In genomic region chr5:95422842-95423241, GRCh38 we compare ENCODE assay signal across 34 cellular contexts. TPM values are rescaled to one million over a fixed set of nuclear protein-coding genes. Genes with fewer than 3 reads are reported as not detected.
DNase-seq lines count a peak whose midpoint lies in the region; ATAC-seq and TF ChIP-seq lines count a peak whose summit lies in the region.
"Had no signal": no experiment of that assay in that cellular context is flagged by ENCODE, and none has a peak within 500 bp of the region (broad histone marks: within the 10 kb centered on the region; RNA-seq: fewer than 3 reads in every experiment).

No MANE protein-coding gene starts in this region.

- H3K4me3 ChIP-seq in GM23338 (no peak overlapping the region), RWPE2 (ENCODE audit: severe bottlenecking) (no peak overlapping the region), epithelial cell of esophagus (ENCODE audit: low read length) (no peak overlapping the region), SJCRH30 (no peak overlapping the region)
- H3K4me3 ChIP-seq: cardiac muscle cell, ovary, right atrium auricular region had no signal

- H3K9me3 ChIP-seq in RWPE2 (ENCODE audit: severe bottlenecking) = no peaks in the 10 kb centered on the region
- no peaks in the 10 kb centered on the region for H3K9me3 ChIP-seq in SJCRH30 (replicated peaks)
- H3K9me3 ChIP-seq: ovary, right atrium auricular region had no signal

- H3K4me1 ChIP-seq in GM23338 (ENCODE audit: insufficient read depth) (0 out of 2 replicates have a peak, but pooled peaks cover 7% of the 10 kb centered on the region), RWPE2 (ENCODE audit: insufficient read depth, poor library complexity, severe bottlenecking) (no peaks in the 10 kb centered on the region), SJCRH30 (no peaks in the 10 kb centered on the region)
- H3K4me1 ChIP-seq: right atrium auricular region had no signal

- H3K4me1 Mint-ChIP-seq in GM23338 = peaks cover 3% of the 10 kb centered on the region; the same call in 1 of the 3 replicates
- peaks cover 9% of the 10 kb centered on the region for H3K4me1 Mint-ChIP-seq in nephron
- no peaks in the 10 kb centered on the region for H3K4me1 Mint-ChIP-seq in activated naive CD8-positive, alpha-beta T cell treated with anti-CD3 and anti-CD28 coated beads, Interleukin-2, amount 50 U/mL, for 24 hours
- no peaks in the 10 kb centered on the region for H3K4me1 Mint-ChIP-seq in nephron progenitor cell
- H3K4me1 Mint-ChIP-seq in T-helper 2 cell treated with Interferon-gamma antibody and Interleukin-4, amounts not matched to agents 5 μg/mL and 100 μg/mL, for 36 hours (ENCODE audit: low read depth) = no peaks in the 10 kb centered on the region
- H3K4me1 Mint-ChIP-seq: activated CD4-positive, alpha-beta T cell treated with anti-CD3 and anti-CD28 coated beads for 36 hours; natural killer cell had no signal

- H3K27ac ChIP-seq in GM23338 (ENCODE audit: low read depth) (no peak overlapping the region), RWPE2 (ENCODE audit: poor library complexity, severe bottlenecking) (no peak overlapping the region), SJCRH30 (no peak overlapping the region)
- H3K27ac ChIP-seq: C4-2B, cardiac muscle cell, HL-60, ovary, right atrium auricular region had no signal

- H3K36me3 ChIP-seq in GM23338 (ENCODE audit: insufficient read depth) = no peaks in the 10 kb centered on the region
- no peaks in the 10 kb centered on the region for H3K36me3 ChIP-seq in RWPE2 (ENCODE audit: low read depth)
- H3K36me3 ChIP-seq in SJCRH30 = no peaks in the 10 kb centered on the region
- H3K36me3 ChIP-seq: cardiac muscle cell, ovary, right atrium auricular region had no signal

- no peak overlapping the region for H3K4me2 ChIP-seq in GM23338

- 0 out of 2 replicates have a peak overlapping the region, but pooled peaks have one; percentile 33 for H2AFZ ChIP-seq in GM23338

- no peaks in the 10 kb centered on the region for H3K36me3 Mint-ChIP-seq in GM23338 (ENCODE audit: low read depth)
- H3K36me3 Mint-ChIP-seq in nephron (ENCODE audit: low read depth) = no peaks in the 10 kb centered on the region
- no peaks in the 10 kb centered on the region for H3K36me3 Mint-ChIP-seq in activated naive CD8-positive, alpha-beta T cell treated with anti-CD3 and anti-CD28 coated beads, Interleukin-2, amount 50 U/mL, for 24 hours (ENCODE audit: low read depth)
- H3K36me3 Mint-ChIP-seq in nephron progenitor cell (ENCODE audit: low read depth) = no peaks in the 10 kb centered on the region
- no peaks in the 10 kb centered on the region for H3K36me3 Mint-ChIP-seq in T-helper 2 cell treated with Interferon-gamma antibody and Interleukin-4, amounts not matched to agents 5 μg/mL and 100 μg/mL, for 36 hours (ENCODE audit: low read depth)
- H3K36me3 Mint-ChIP-seq: natural killer cell; stimulated activated memory B cell treated with anti-CD40 and anti-IgM and Interleukin-4, amounts not matched to agents 10 μg/mL and 1 μg/mL and 100 μg/mL, for 72 hours had no signal

- no peaks in the 10 kb centered on the region for H3F3A ChIP-seq in GM23338 (replicated peaks; ENCODE audit: low read depth)

- ATAC-seq in GM23338 = no peak
- peak; percentile 58; the same call in 2 of the 3 replicates for ATAC-seq in RWPE2 (ENCODE audit: low read depth)
- no peak for ATAC-seq in activated naive CD8-positive, alpha-beta T cell treated with anti-CD3 and anti-CD28 coated beads, Interleukin-2, amount 50 U/mL, for 24 hours
- ATAC-seq: activated CD4-positive, alpha-beta T cell treated with anti-CD3 and anti-CD28 coated beads for 36 hours; HepG2; natural killer cell; stimulated activated memory B cell treated with anti-CD40 and anti-IgM and Interleukin-4, amounts not matched to agents 10 μg/mL and 1 μg/mL and 100 μg/mL, for 72 hours had no signal

- no peak for TF ChIP-seq CTCF in GM23338 (conservative IDR thresholded peaks at IDR 0.05; ENCODE audit: low read depth in 2 of 2)
- TF ChIP-seq CTCF in RWPE2 (IDR thresholded peaks at IDR 0.05; ENCODE audit: poor library complexity, severe bottlenecking) = no peak
- TF ChIP-seq CTCF in epithelial cell of esophagus (IDR thresholded peaks at IDR 0.05; ENCODE audit: insufficient read depth, low read depth, low read length, missing control alignments) = no peak
- no peak for TF ChIP-seq CTCF in nephron (IDR thresholded peaks at IDR 0.05; ENCODE audit: unreplicated experiment in 3 of 3)
- no peak for TF ChIP-seq CTCF in nephron progenitor cell (IDR thresholded peaks at IDR 0.05)

- no peaks in the 10 kb centered on the region for H3K79me2 ChIP-seq in GM23338 (replicated peaks; ENCODE audit: insufficient read depth)

- H3K27ac Mint-ChIP-seq in GM23338 (no peak overlapping the region), nephron (peak overlapping the region in 2 of 3 experiments; percentile 38 to 41), nephron progenitor cell (no peak overlapping the region)
- H3K27ac Mint-ChIP-seq in activated naive CD8-positive, alpha-beta T cell treated with anti-CD3 and anti-CD28 coated beads, Interleukin-2, amount 50 U/mL, for 24 hours = no peak overlapping the region
- H3K27ac Mint-ChIP-seq in T-helper 2 cell treated with Interferon-gamma antibody and Interleukin-4, amounts not matched to agents 5 μg/mL and 100 μg/mL, for 36 hours = no peak overlapping the region
- H3K27ac Mint-ChIP-seq: activated CD4-positive, alpha-beta T cell treated with anti-CD3 and anti-CD28 coated beads for 36 hours; natural killer cell; stimulated activated memory B cell treated with anti-CD40 and anti-IgM and Interleukin-4, amounts not matched to agents 10 μg/mL and 1 μg/mL and 100 μg/mL, for 72 hours had no signal

- DNase-seq in GM23338 (ENCODE audit: low spot score) = no peak
- no peak for DNase-seq in RWPE2 (ENCODE audit: low spot score)
- peak; percentile 56 for DNase-seq in epithelial cell of esophagus (ENCODE audit: low read depth)
- no peak for DNase-seq in SJCRH30
- no peak for DNase-seq in activated naive CD8-positive, alpha-beta T cell treated with anti-CD3 and anti-CD28 coated beads, Interleukin-2, amount 50 U/mL, for 24 hours
- no peak for DNase-seq in nephron progenitor cell
- no peak for DNase-seq in T-helper 2 cell treated with Interferon-gamma antibody and Interleukin-4, amounts not matched to agents 5 μg/mL and 100 μg/mL, for 36 hours (ENCODE audit: low spot score)
- DNase-seq: activated CD4-positive, alpha-beta T cell treated with anti-CD3 and anti-CD28 coated beads for 36 hours; activated CD8-positive, alpha-beta memory T cell treated with anti-CD3 and anti-CD28 coated beads for 24 hours; activated gamma-delta T cell; activated T-cell treated with anti-CD3 and anti-CD28 coated beads, Interleukin-2, amount 50 U/mL, for 1 hour; Calu3; cortex of kidney; HCEC 1CT; hypothalamus; midbrain; natural killer cell; NCI-H1092; NCI-H1930; NCI-H774; ovary; SIG-M5; stimulated activated CD4-positive, alpha-beta T cell treated with anti-CD3 and anti-CD28 coated beads, Interleukin-4, amount 100 ng/mL, for 1 hour; T-helper 1 cell had no signal

- H3K4me3 Mint-ChIP-seq in GM23338 (no peak overlapping the region), nephron (no peak overlapping the region), nephron progenitor cell (no peak overlapping the region)
- H3K4me3 Mint-ChIP-seq in activated naive CD8-positive, alpha-beta T cell treated with anti-CD3 and anti-CD28 coated beads, Interleukin-2, amount 50 U/mL, for 24 hours = no peak overlapping the region
- no peak overlapping the region for H3K4me3 Mint-ChIP-seq in T-helper 2 cell treated with Interferon-gamma antibody and Interleukin-4, amounts not matched to agents 5 μg/mL and 100 μg/mL, for 36 hours
- H3K4me3 Mint-ChIP-seq: activated CD4-positive, alpha-beta T cell treated with anti-CD3 and anti-CD28 coated beads for 36 hours; natural killer cell; stimulated activated memory B cell treated with anti-CD40 and anti-IgM and Interleukin-4, amounts not matched to agents 10 μg/mL and 1 μg/mL and 100 μg/mL, for 72 hours had no signal

- peaks cover 9% of the 10 kb centered on the region; the same call in 1 of the 2 replicates for H3K9me2 ChIP-seq in GM23338 (ENCODE audit: insufficient read depth)

- H4K20me1 ChIP-seq in GM23338 (replicated peaks; ENCODE audit: insufficient read depth) = no peaks in the 10 kb centered on the region

- H3K27me3 ChIP-seq in GM23338 (ENCODE audit: insufficient read depth) (no peaks in the 10 kb centered on the region), RWPE2 (ENCODE audit: insufficient read depth, poor library complexity, severe bottlenecking) (peaks cover 2% of the 10 kb centered on the region), SJCRH30 (no peaks in the 10 kb centered on the region)
- H3K27me3 ChIP-seq: cardiac muscle cell, ovary, right atrium auricular region had no signal

- H3K27me3 Mint-ChIP-seq in GM23338 (ENCODE audit: insufficient read depth, low read depth, poor library complexity) = no peaks in the 10 kb centered on the region
- H3K27me3 Mint-ChIP-seq in nephron (ENCODE audit: low read depth) = no peaks in the 10 kb centered on the region
- H3K27me3 Mint-ChIP-seq in activated naive CD8-positive, alpha-beta T cell treated with anti-CD3 and anti-CD28 coated beads, Interleukin-2, amount 50 U/mL, for 24 hours = no peaks in the 10 kb centered on the region
- no peaks in the 10 kb centered on the region for H3K27me3 Mint-ChIP-seq in nephron progenitor cell (ENCODE audit: low read depth, poor library complexity)
- no peaks in the 10 kb centered on the region for H3K27me3 Mint-ChIP-seq in T-helper 2 cell treated with Interferon-gamma antibody and Interleukin-4, amounts not matched to agents 5 μg/mL and 100 μg/mL, for 36 hours (ENCODE audit: low read depth)

- H3K9me3 Mint-ChIP-seq in GM23338 (no peaks in the 10 kb centered on the region), nephron (no peaks in the 10 kb centered on the region), nephron progenitor cell (no peaks in the 10 kb centered on the region)
- H3K9me3 Mint-ChIP-seq in activated naive CD8-positive, alpha-beta T cell treated with anti-CD3 and anti-CD28 coated beads, Interleukin-2, amount 50 U/mL, for 24 hours = no peaks in the 10 kb centered on the region
- no peaks in the 10 kb centered on the region for H3K9me3 Mint-ChIP-seq in T-helper 2 cell treated with Interferon-gamma antibody and Interleukin-4, amounts not matched to agents 5 μg/mL and 100 μg/mL, for 36 hours
- H3K9me3 Mint-ChIP-seq: stimulated activated memory B cell treated with anti-CD40 and anti-IgM and Interleukin-4, amounts not matched to agents 10 μg/mL and 1 μg/mL and 100 μg/mL, for 72 hours had no signal

TF ChIP-seq in GM23338, 12 proteins besides CTCF, POLR2A, EP300 and RAD21 (continues in another document):
- TF ChIP-seq EZH2phosphoT487 (IDR thresholded peaks at IDR 0.05; ENCODE audit: unreplicated experiment) = no peak

RNA-seq across cellular contexts. Expression of gene FAM81B, which starts 31.7 kb away (rescaled TPM):
- not detected in 2 replicates for total RNA-seq in GM23338 (2014; rRNA removed; shearing (Covaris generic))
- 0.40 TPM in 1 of 2 replicates, not detected in the other for polyA plus RNA-seq in GM23338 (2016; fragmentation: Nextera tagmentation; extraction: Ambion mirVana)
- total RNA-seq in SJCRH30 (2014; rRNA removed; shearing (Covaris generic)) = not detected in 2 replicates
- total RNA-seq: activated CD4-positive, alpha-beta T cell treated with anti-CD3 and anti-CD28 coated beads for 36 hours; Calu3; cardiac muscle cell; Daoy; frontal cortex; HepG2; liver; natural killer cell had no signal
- polyA plus RNA-seq: cardiac muscle cell, HepG2, liver had no signal

Comparison
In these comparisons a context has a peak if more than half of its experiments do, and no peak if none do; other contexts are left out.
1. H3K27ac Mint-ChIP-seq: peak in nephron (2 of 3); none in GM23338 (single experiment), activated naive CD8-positive, alpha-beta T cell treated with anti-CD3 and anti-CD28 coated beads, Interleukin-2, amount 50 U/mL, for 24 hours (single experiment), nephron progenitor cell (single experiment) and T-helper 2 cell treated with Interferon-gamma antibody and Interleukin-4, amounts not matched to agents 5 μg/mL and 100 μg/mL, for 36 hours (single experiment).